ENCODE assay signal across 24 cellular contexts in genomic region chr10:113939212-113939860, GRCh38.
DNase-seq lines count a peak whose midpoint lies in the region; ATAC-seq, FAIRE-seq and TF ChIP-seq lines count a peak whose summit lies in the region.
"Had no signal": no experiment of that assay in that cellular context is flagged by ENCODE, and none has a peak within 500 bp of the region (broad histone marks: within the 10 kb centered on the region; RNA-seq: fewer than 3 reads in every experiment).

No MANE protein-coding gene starts in this region.

- H3K27me3 ChIP-seq in foreskin keratinocyte: no peaks in the 10 kb centered on the region
- no peaks in the 10 kb centered on the region for H3K27me3 ChIP-seq in pancreas
- H3K27me3 ChIP-seq: SJSA1 had no signal

- DNase-seq in DMS53 (lab: John Stamatoyannopoulos, UW) (peak; percentile 8), DMS53 treated with DMSO at 0.1 percent for 48 hours (lab: John Stamatoyannopoulos, UW; ENCODE audit: unreplicated experiment) (no peak), HT1080 (ENCODE audit: low read depth) (peak; percentile 11), foreskin keratinocyte (no peak), Kasumi-1 (lab: John Stamatoyannopoulos, UW) (no peak), pancreas (no peak), NCI-H748 (lab: John Stamatoyannopoulos, UW; ENCODE audit: unreplicated experiment) (no peak)
- DNase-seq: C1 segment of cervical spinal cord; CD8-positive, alpha-beta T cell; HFFc6; KG1; MV-4-11; NCI-H1105 treated with DMSO at 0.1 percent for 48 hours; NCI-H2029 treated with DMSO at 0.1 percent for 48 hours; NCI-H226; NCI-H510A treated with DMSO at 0.1 percent for 48 hours; NCI-H774 had no signal

- H3K27ac ChIP-seq in VCaP (no peak overlapping the region), foreskin keratinocyte (no peak overlapping the region), pancreas (no peak overlapping the region)
- H3K27ac ChIP-seq: 22Rv1, SJSA1 had no signal

- 85 to 87% methylated on average over 7 of the region's 7 CpGs for WGBS in pancreas, 2 donors

- H3K9me3 ChIP-seq in pancreas: no peaks in the 10 kb centered on the region
- H3K9me3 ChIP-seq: SJSA1 had no signal

- intact Hi-C loops in pancreas (cut with DNase I): no loop called here

- FAIRE-seq in pancreas (lab: Jason Lieb, UNC): no peak
- FAIRE-seq: G401.6, GM19239, H54 had no signal

- no peaks in the 10 kb centered on the region for H3K36me3 ChIP-seq in pancreas
- H3K36me3 ChIP-seq: SJSA1 had no signal

- no peak overlapping the region for H3K4me3 ChIP-seq in pancreas
- H3K4me3 ChIP-seq: SJSA1 had no signal

- H3K4me1 ChIP-seq in foreskin keratinocyte: no peaks in the 10 kb centered on the region
- peaks cover 0 to 12% (median 7%) of the 10 kb centered on the region in 3 donors for H3K4me1 ChIP-seq in pancreas

- ATAC-seq in foreskin keratinocyte (peak; percentile 48), pancreas (no peak)
- ATAC-seq: CD8-positive, alpha-beta T cell; Right ventricle myocardium inferior had no signal

- TF ChIP-seq CTCF in VCaP (conservative IDR thresholded peaks at IDR 0.05) (peak; percentile 20; the same call in 1 of the 2 replicates), foreskin keratinocyte (conservative IDR thresholded peaks at IDR 0.05) (no peak), pancreas (IDR thresholded peaks at IDR 0.05) (no peak)

Comparison
In these comparisons a context has a peak if more than half of its experiments do, and no peak if none do; other contexts are left out.
1. DNase-seq: peak in DMS53 (single experiment) and HT1080 (single experiment); none in DMS53 treated with DMSO at 0.1 percent for 48 hours (single experiment), foreskin keratinocyte (0 of 2), Kasumi-1 (0 of 2), pancreas (0 of 6) and NCI-H748 (single experiment).